In genomic region chr13:28440774-28441532, GRCh38 we compare ENCODE assay signal across 11 cellular contexts.
"Had no signal": no experiment of that assay in that cellular context is flagged by ENCODE, and none has a peak within 500 bp of the region (broad histone marks: within the 10 kb centered on the region; RNA-seq: fewer than 3 reads in every experiment).

No MANE protein-coding gene starts in this region.

- H3K9me3 Mint-ChIP-seq: activated T-helper 17 cell treated with anti-CD3 and anti-CD28 coated beads, Interleukin-2, amount 50 U/mL, for 72 hours had no signal

- H3K27ac ChIP-seq: neutrophil, right atrium auricular region, skin epidermis, transverse colon had no signal

- H3K4me3 Mint-ChIP-seq: activated CD8-positive, alpha-beta T cell treated with anti-CD3 and anti-CD28 coated beads, Interleukin-2, amount 10 ng/mL, durations not matched to agents 7 days and 5 days; activated naive CD4-positive, alpha-beta T cell treated with anti-CD3 and anti-CD28 coated beads, Interleukin-2, amount 10 ng/mL, durations not matched to agents 7 days and 5 days; activated T-helper 17 cell treated with anti-CD3 and anti-CD28 coated beads, Interleukin-2, amount 50 U/mL, for 72 hours; naive thymus-derived CD8-positive, alpha-beta T cell had no signal

- H3K36me3 ChIP-seq: neutrophil, right atrium auricular region, transverse colon had no signal

- H3K4me1 Mint-ChIP-seq: activated naive CD4-positive, alpha-beta T cell treated with anti-CD3 and anti-CD28 coated beads, Interleukin-2, amount 10 ng/mL, durations not matched to agents 7 days and 5 days; activated T-helper 17 cell treated with anti-CD3 and anti-CD28 coated beads, Interleukin-2, amount 50 U/mL, for 72 hours; naive thymus-derived CD8-positive, alpha-beta T cell had no signal

- DNase-seq: activated CD4-positive, alpha-beta T cell treated with anti-CD3 and anti-CD28 coated beads for 48 hours; activated CD8-positive, alpha-beta T cell treated with anti-CD3 and anti-CD28 coated beads, Interleukin-2, amount 10 ng/mL, durations not matched to agents 7 days and 5 days; activated naive CD4-positive, alpha-beta T cell treated with anti-CD3 and anti-CD28 coated beads, Interleukin-2, amount 10 ng/mL, durations not matched to agents 7 days and 5 days; mucosa of descending colon; naive thymus-derived CD8-positive, alpha-beta T cell; posterior cingulate gyrus; transverse colon had no signal

- H3K36me3 Mint-ChIP-seq: activated naive CD4-positive, alpha-beta T cell treated with anti-CD3 and anti-CD28 coated beads, Interleukin-2, amount 10 ng/mL, durations not matched to agents 7 days and 5 days had no signal

- H3K27ac Mint-ChIP-seq: activated CD8-positive, alpha-beta T cell treated with anti-CD3 and anti-CD28 coated beads, Interleukin-2, amount 10 ng/mL, durations not matched to agents 7 days and 5 days; activated naive CD4-positive, alpha-beta T cell treated with anti-CD3 and anti-CD28 coated beads, Interleukin-2, amount 10 ng/mL, durations not matched to agents 7 days and 5 days; activated T-helper 17 cell treated with anti-CD3 and anti-CD28 coated beads, Interleukin-2, amount 50 U/mL, for 72 hours; naive thymus-derived CD8-positive, alpha-beta T cell had no signal

- ATAC-seq: activated CD8-positive, alpha-beta T cell treated with anti-CD3 and anti-CD28 coated beads, Interleukin-2, amount 10 ng/mL, durations not matched to agents 7 days and 5 days; activated T-helper 17 cell treated with anti-CD3 and anti-CD28 coated beads, Interleukin-2, amount 50 U/mL, for 72 hours; mucosa of descending colon; naive thymus-derived CD8-positive, alpha-beta T cell had no signal

- H3K9me3 ChIP-seq: mucosa of descending colon had no signal
